ENCODE assay signal across 19 cellular contexts in the genomic region with DNA sequence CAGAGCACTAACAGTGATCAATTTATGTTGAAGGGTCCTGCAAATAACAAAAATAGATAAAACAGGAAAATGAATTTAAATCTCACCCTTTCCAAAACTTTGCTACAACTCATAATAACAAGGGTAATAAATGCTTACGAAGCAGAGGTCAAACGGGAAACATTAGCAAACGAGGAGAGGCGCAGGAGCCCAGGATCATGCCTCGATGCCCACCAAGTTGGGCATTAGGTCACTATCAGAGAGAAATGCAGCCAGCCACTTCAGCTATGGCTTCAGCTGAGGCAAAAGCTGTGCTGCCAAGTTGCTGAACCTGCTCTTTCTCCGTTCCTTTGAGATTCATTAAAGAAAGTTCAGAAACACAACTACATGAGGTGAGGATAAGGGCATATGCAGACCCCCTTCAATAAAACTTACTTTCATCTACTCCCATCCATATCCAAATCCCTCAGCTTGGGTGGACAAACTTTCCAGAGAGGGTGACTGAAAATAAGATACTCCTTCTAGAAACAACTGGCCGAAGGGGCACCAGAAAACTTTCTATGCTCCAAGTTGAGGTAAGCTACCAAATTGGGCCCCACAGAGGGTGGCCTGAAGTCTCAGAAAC. TPM values are rescaled to one million over a fixed set of nuclear protein-coding genes. Genes with fewer than 3 reads are reported as not detected.
"Had no signal": no experiment of that assay in that cellular context is flagged by ENCODE, and none has a peak within 500 bp of the region (broad histone marks: within the 10 kb centered on the region; RNA-seq: fewer than 3 reads in every experiment).

No MANE protein-coding gene starts in this region.

- H3K27ac ChIP-seq: esophagus squamous epithelium, spleen had no signal

- DNase-seq: activated CD4-positive, alpha-beta T cell treated with anti-CD3 and anti-CD28 coated beads, Interleukin-2, amount 50 U/mL, for 4 hours; activated CD4-positive, CD25-positive, alpha-beta regulatory T cell treated with anti-CD3 and anti-CD28 coated beads, Interleukin-2, amount 50 U/mL, for 72 hours; activated naive CD8-positive, alpha-beta T cell treated with anti-CD3 and anti-CD28 coated beads, Interleukin-2, amount 10 ng/mL, durations not matched to agents 7 days and 5 days; activated T-cell treated with anti-CD3 and anti-CD28 coated beads, Interleukin-2, amount 50 U/mL, for 48 hours; anterior cingulate cortex; esophagus squamous epithelium; foreskin fibroblast; glutamatergic neuron; immature natural killer cell; mesenchymal stem cell; spleen; stimulated activated CD4-positive, alpha-beta T cell treated with anti-CD3 and anti-CD28 coated beads, Interleukin-2, amount 100 ng/mL, for 24 hours; stimulated activated naive B cell treated with anti-CD40 and anti-IgM and Interleukin-4, amounts not matched to agents 10 μg/mL and 1 μg/mL and 100 μg/mL, for 72 hours; substantia nigra; T-helper 9 cell; trophoblast cell had no signal

- H3K36me3 ChIP-seq: esophagus squamous epithelium, spleen had no signal

- H3K9me3 ChIP-seq: esophagus squamous epithelium, spleen had no signal

- H3K4me3 ChIP-seq: esophagus squamous epithelium, spleen had no signal

RNA-seq across cellular contexts. Expression of a gene that starts 7.9 kb away (rescaled TPM):
- total RNA-seq: activated naive CD8-positive, alpha-beta T cell treated with anti-CD3 and anti-CD28 coated beads, Interleukin-2, amount 10 ng/mL, durations not matched to agents 7 days and 5 days; chondrocyte; esophagus squamous epithelium; natural killer cell treated with Interleukin-12 subunit alpha and Interleukin-12 subunit beta and Interleukin-15 and Interleukin-18, amount 100 ng/mL, for 72 hours; progenitor cell of endocrine pancreas; spleen had no signal
